25 cellular contexts compared by ENCODE assay signal in the genomic region with DNA sequence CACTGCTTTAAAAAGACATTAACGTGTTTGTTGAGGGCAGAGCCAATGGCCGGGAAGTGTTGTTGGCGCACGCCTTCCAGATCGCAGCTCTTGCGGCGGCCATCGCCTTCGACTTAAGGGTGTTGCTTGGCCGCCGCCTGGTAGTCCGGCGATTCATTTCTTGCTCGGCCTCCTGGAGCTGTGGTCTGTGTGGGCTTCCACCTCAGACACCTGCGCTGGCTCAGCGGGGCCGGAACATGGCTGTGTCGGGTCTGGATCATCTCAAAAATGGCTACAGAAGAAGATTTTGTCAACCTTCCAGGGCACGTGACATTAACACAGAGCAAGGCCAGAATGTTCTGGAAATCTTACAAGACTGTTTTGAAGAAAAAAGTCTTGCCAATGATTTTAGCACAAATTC.
"Had no signal": no experiment of that assay in that cellular context is flagged by ENCODE, and none has a peak within 500 bp of the region (broad histone marks: within the 10 kb centered on the region; RNA-seq: fewer than 3 reads in every experiment).

No MANE protein-coding gene starts in this region.

- H3K4me3 ChIP-seq: coronary artery, dorsolateral prefrontal cortex, gastroesophageal sphincter, heart left ventricle, hepatocyte, lower lobe of right lung had no signal

- DNase-seq: dermis blood vessel endothelial cell; dorsolateral prefrontal cortex; effector CD4-positive, alpha-beta T cell; effector memory CD4-positive, alpha-beta T cell; erythroblast; foreskin keratinocyte; hypothalamus; immature natural killer cell; islet precursor cell; kidney; kidney glomerular epithelial cell; left colon; left ventricle myocardium superior; lower lobe of right lung; mammary epithelial cell; mesendoderm; midbrain; naive thymus-derived CD4-positive, alpha-beta T cell had no signal

- H3K27me3 ChIP-seq: dorsolateral prefrontal cortex, foreskin keratinocyte, gastroesophageal sphincter, heart left ventricle, hepatocyte had no signal

- ATAC-seq: esophagus mucosa; foreskin keratinocyte; gastroesophageal sphincter; heart left ventricle; left colon; left lobe of liver; left ventricle myocardium superior; lower lobe of right lung; naive thymus-derived CD4-positive, alpha-beta T cell had no signal

- H3K4me1 ChIP-seq: gastroesophageal sphincter, lower lobe of right lung had no signal

- H3K27ac ChIP-seq: coronary artery, epithelial cell of prostate, foreskin keratinocyte, gastroesophageal sphincter, heart left ventricle, hepatocyte, lower lobe of right lung had no signal

- H3K9me3 ChIP-seq: gastroesophageal sphincter, heart left ventricle, lower lobe of right lung had no signal

- H3K36me3 ChIP-seq: lower lobe of right lung had no signal
